8 cellular contexts compared by ENCODE assay signal in the genomic region with DNA sequence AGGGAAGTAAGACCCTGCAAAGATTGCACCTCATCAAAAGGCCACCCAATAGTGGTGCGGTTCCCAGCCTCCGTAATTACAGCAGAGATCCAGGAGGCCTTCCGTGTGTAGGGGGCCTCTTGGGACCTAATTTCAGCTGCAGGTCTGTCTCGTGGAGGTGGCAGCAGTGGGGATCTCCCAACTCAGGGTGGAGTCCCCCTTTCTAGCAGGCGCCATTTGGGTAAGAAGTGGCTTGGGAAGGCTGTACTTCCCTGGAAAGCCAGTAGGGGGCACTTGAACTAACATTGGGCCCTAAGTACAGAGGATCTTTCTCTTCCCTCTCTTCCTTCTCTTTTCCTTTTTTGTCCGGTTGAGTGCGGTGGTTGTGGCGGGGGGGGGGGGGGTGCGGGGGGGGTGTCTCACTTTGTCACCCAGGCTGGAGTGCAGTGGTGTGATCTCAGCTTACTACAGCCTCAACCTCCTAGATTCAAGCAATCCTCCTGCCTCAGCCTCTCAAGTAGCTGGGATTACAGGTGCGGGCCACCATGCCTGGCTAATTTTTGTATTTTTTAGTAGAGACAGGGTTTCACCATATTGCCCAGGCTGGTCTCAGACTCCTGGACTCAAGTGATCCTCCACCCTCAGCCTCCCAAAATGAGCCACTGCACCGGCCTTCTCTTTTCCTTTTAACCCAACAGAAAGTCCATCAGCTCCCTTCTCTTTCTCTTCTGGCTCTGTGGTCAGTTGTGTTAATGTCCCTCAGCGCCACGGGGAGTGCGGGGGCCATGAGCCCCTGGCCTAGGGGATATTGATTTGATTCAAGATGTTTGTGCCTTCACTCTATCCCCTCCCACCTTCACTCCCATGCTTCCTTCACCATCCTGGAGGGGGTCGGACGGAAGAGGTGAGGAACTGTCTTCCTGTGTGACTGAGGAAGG.
DNase-seq lines count a peak whose midpoint lies in the region; ATAC-seq lines count a peak whose summit lies in the region.

No MANE protein-coding gene starts in this region.

- H3K27me3 Mint-ChIP-seq in memory B cell: no peaks in the 10 kb centered on the region

- H3K4me3 Mint-ChIP-seq in memory B cell: no peak overlapping the region

- H3K36me3 Mint-ChIP-seq in memory B cell: peaks cover 13% of the 10 kb centered on the region

- peaks cover 9% of the 10 kb centered on the region for H3K4me1 Mint-ChIP-seq in memory B cell

- H3K27ac Mint-ChIP-seq in memory B cell: peak overlapping the region; percentile 16

- ATAC-seq in memory B cell (ENCODE audit: low read depth) (peak; percentile 64), GM18511 (IDR thresholded peaks at IDR 0.05; ENCODE audit: unreplicated experiment) (no peak)

- DNase-seq in COLO668 (lab: John Stamatoyannopoulos, UW; ENCODE audit: unreplicated experiment) (peak; percentile 8), HCEC 1CT (peak; percentile 28), memory B cell (ENCODE audit: low spot score in 2 of 2) (peak in 1 of 2 donors; percentile 26), globus pallidus (ENCODE audit: low spot score) (no peak), kidney glomerular epithelial cell (lab: John Stamatoyannopoulos, UW) (no peak), NCI-H524 treated with DMSO at 0.1 percent for 48 hours (lab: John Stamatoyannopoulos, UW) (no peak)
- DNase-seq in activated CD8-positive, alpha-beta memory T cell treated with anti-CD3 and anti-CD28 coated beads, Interleukin-2, amount 50 U/mL, for 4 hours: peak; percentile 36

- no peaks in the 10 kb centered on the region for H3K9me3 Mint-ChIP-seq in memory B cell

Comparison
In these comparisons a context has a peak if more than half of its experiments do, and no peak if none do; other contexts are left out.
1. DNase-seq: peak in COLO668 (single experiment), HCEC 1CT (single experiment) and activated CD8-positive, alpha-beta memory T cell treated with anti-CD3 and anti-CD28 coated beads, Interleukin-2, amount 50 U/mL, for 4 hours (single experiment); none in globus pallidus (single experiment), kidney glomerular epithelial cell (single experiment) and NCI-H524 treated with DMSO at 0.1 percent for 48 hours (single experiment).